In genomic region chr5:76604838-76605237, GRCh38 we compare ENCODE assay signal across 23 cellular contexts. TPM values are rescaled to one million over a fixed set of nuclear protein-coding genes. Genes with fewer than 3 reads are reported as not detected.
DNase-seq lines count a peak whose midpoint lies in the region; ATAC-seq, FAIRE-seq and TF ChIP-seq lines count a peak whose summit lies in the region.
"Had no signal": no experiment of that assay in that cellular context is flagged by ENCODE, and none has a peak within 500 bp of the region (broad histone marks: within the 10 kb centered on the region; RNA-seq: fewer than 3 reads in every experiment).

No MANE protein-coding gene starts in this region.

- no peaks in the 10 kb centered on the region for H3K9me3 ChIP-seq in A549
- H3K9me3 ChIP-seq in IMR-90 (ENCODE audit: control insufficient read depth, insufficient read depth, low read length): no peaks in the 10 kb centered on the region
- no peaks in the 10 kb centered on the region for H3K9me3 ChIP-seq in adrenal gland (replicated peaks in 1 of 3)
- H3K9me3 ChIP-seq: MG63, SJSA1, upper lobe of left lung had no signal

- ATAC-seq in A549 (peak in 1 of 2 experiments; percentile 34; a peak in 1 of 6 replicates), IMR-90 (ENCODE audit: low read depth) (peak; percentile 60), left colon (peak; percentile 89), GM23338 (no peak), GM21423 (IDR thresholded peaks at IDR 0.05; ENCODE audit: unreplicated experiment) (no peak)

- intact Hi-C loops in IMR-90 (cut with micrococcal nuclease) (loop anchor here (5.0 kb wide), 2 partner anchors 257 to 887 kb away; partner anchors contain the start of gene WDR41), left colon (cut with DNase I, micrococcal nuclease) (loop anchor here in 1 of 2 donors (10.0 kb wide), 1 partner anchor 170 kb away; no protein-coding TSS in a partner anchor), adrenal gland (cut with DNase I) (loop anchor here in 1 of 2 donors (5.0 kb wide), 2 partner anchors 37 to 167 kb away; no protein-coding TSS in a partner anchor)

- no TSS peak for BruUV-seq in IMR-90 (replicated peaks; lab: Mats Ljungman, UMichigan)

- no peak overlapping the region for H3K14ac ChIP-seq in IMR-90 (replicated peaks; ENCODE audit: low read depth, low read length)

- peaks cover 11% of the 10 kb centered on the region for H3K4me1 ChIP-seq in A549
- H3K4me1 ChIP-seq in IMR-90 (ENCODE audit: control insufficient read depth, insufficient read depth, low read length): peaks cover 11% of the 10 kb centered on the region
- H3K4me1 ChIP-seq in GM23338 (ENCODE audit: insufficient read depth): peaks cover 12% of the 10 kb centered on the region
- no peaks in the 10 kb centered on the region for H3K4me1 ChIP-seq in adrenal gland (replicated peaks in 1 of 2)

- dilution Hi-C loops in IMR-90 (cut with HindIII; ENCODE audit: low sequenced_read_pairs, unreplicated experiment): no loop called here

- H3K79me2 ChIP-seq in GM23338 (replicated peaks; ENCODE audit: insufficient read depth): no peaks in the 10 kb centered on the region

- H3K36me3 Mint-ChIP-seq in GM23338 (ENCODE audit: low read depth) (peaks cover 15% of the 10 kb centered on the region), HFFc6 (ENCODE audit: low read depth) (no peaks in the 10 kb centered on the region)

- H3K9me1 ChIP-seq in IMR-90 (ENCODE audit: insufficient read depth, low read length): no peaks in the 10 kb centered on the region

- H3K9me2 ChIP-seq in GM23338 (ENCODE audit: insufficient read depth): no peaks in the 10 kb centered on the region

- TF ChIP-seq EP300 in A549 (IDR thresholded peaks at IDR 0.05): no peak

- TF ChIP-seq POLR2A in A549 (IDR thresholded peaks at IDR 0.05; ENCODE audit: low read length) (no peak), IMR-90 (IDR thresholded peaks at IDR 0.05; ENCODE audit: low read depth, low read length) (no peak), adrenal gland (IDR thresholded peaks at IDR 0.05) (no peak)

- no peak overlapping the region for H3K9ac ChIP-seq in IMR-90 (ENCODE audit: low read depth, low read length)
- H3K9ac ChIP-seq: neural progenitor cell had no signal

- H3K4ac ChIP-seq in IMR-90 (ENCODE audit: low read depth, low read length): peak overlapping the region; percentile 60; the same call in 1 of the 2 replicates

- H3K4me2 ChIP-seq in A549: peak overlapping the region; percentile 37
- 0 out of 2 replicates have a peak overlapping the region, but pooled peaks have one; percentile 26 for H3K4me2 ChIP-seq in IMR-90 (ENCODE audit: low read depth, low read length)
- no peak overlapping the region for H3K4me2 ChIP-seq in GM23338
- H3K4me2 ChIP-seq: neural progenitor cell had no signal

- CTCF ChIA-PET in A549 (lab: Yijun Ruan, JAX) (interaction anchor here (1.5 to 5.2 kb wide), 3 partner anchors 30 to 170 kb away, joined by 6 to 42 read pairs (median 11); no protein-coding TSS in a partner anchor), IMR-90 (lab: Yijun Ruan, JAX) (interaction anchor here (1.3 kb wide), 1 partner anchor 213 kb away, joined by 3 read pairs; no protein-coding TSS in a partner anchor)

- no peak overlapping the region for H3K4me3 ChIP-seq in A549
- H3K4me3 ChIP-seq in IMR-90 (ENCODE audit: insufficient read depth, low read depth, low read length): no peak overlapping the region
- H3K4me3 ChIP-seq in choroid plexus epithelial cell (ENCODE audit: low read depth, low read length): no peak overlapping the region
- H3K4me3 ChIP-seq in GM23338: no peak overlapping the region
- no peak overlapping the region for H3K4me3 ChIP-seq in adrenal gland
- H3K4me3 ChIP-seq: MG63, neural progenitor cell, SJSA1, upper lobe of left lung had no signal

- no peak overlapping the region for H3K23ac ChIP-seq in IMR-90 (ENCODE audit: low read depth, low read length)

- POLR2A ChIA-PET in A549 (lab: Yijun Ruan, JAX): no interaction called here
- POLR2A ChIA-PET in IMR-90 (lab: Charles Lee; ENCODE audit: unreplicated experiment): interaction anchor here (0.6 kb wide), 1 partner anchor 377 kb away, joined by 3 read pairs; no protein-coding TSS in a partner anchor

- peak; percentile 51 for FAIRE-seq in A549 (lab: Jason Lieb, UNC)

- no peak overlapping the region; the same call in 1 of the 2 replicates for H2BK120ac ChIP-seq in IMR-90 (ENCODE audit: low read depth, low read length)

- H3K27me3 ChIP-seq in IMR-90 (ENCODE audit: control insufficient read depth, insufficient read depth, low read length) (no peaks in the 10 kb centered on the region), GM23338 (ENCODE audit: insufficient read depth) (no peaks in the 10 kb centered on the region), adrenal gland (no peaks in the 10 kb centered on the region)
- H3K27me3 ChIP-seq: MG63, neural progenitor cell, SJSA1, upper lobe of left lung had no signal

- H3K9me3 Mint-ChIP-seq in GM23338 (no peaks in the 10 kb centered on the region), HFFc6 (no peaks in the 10 kb centered on the region)
- H3K9me3 Mint-ChIP-seq: CD4-positive, alpha-beta memory T cell; dendritic cell treated with granulocyte-macrophage colony-stimulating factor and Interleukin-4, amounts not matched to agents 40 ng/mL and 50 ng/mL, for 4 days; neural progenitor cell had no signal

- H4K5ac ChIP-seq in IMR-90 (ENCODE audit: low read depth, low read length): no peak overlapping the region

- in situ Hi-C loops in IMR-90 (cut with MboI; ENCODE audit: low sequenced_read_pairs): loop anchor here (5.0 to 10.0 kb wide), 3 partner anchors 110 to 410 kb away; partner anchors contain the start of gene F2R

- H4K8ac ChIP-seq in IMR-90 (ENCODE audit: low read depth in 2 of 2, low read length in 2 of 2): no peak overlapping the region

- H3K36me3 ChIP-seq in IMR-90 (ENCODE audit: control insufficient read depth, insufficient read depth, low read length) (no peaks in the 10 kb centered on the region), GM23338 (ENCODE audit: insufficient read depth) (no peaks in the 10 kb centered on the region), adrenal gland (replicated peaks in 1 of 2) (no peaks in the 10 kb centered on the region)
- H3K36me3 ChIP-seq: MG63, neural progenitor cell, SJSA1, upper lobe of left lung had no signal

- H3K4me1 Mint-ChIP-seq in GM23338: peaks cover 11% of the 10 kb centered on the region
- peaks cover 69% of the 10 kb centered on the region for H3K4me1 Mint-ChIP-seq in HFFc6 (ENCODE audit: low read depth)

- H3K27ac ChIP-seq in A549 (peak overlapping the region in 1 of 2 experiments; percentile 43; a peak in 2 of 6 replicates), IMR-90 (ENCODE audit: insufficient read depth, low read length) (no peak overlapping the region), GM23338 (ENCODE audit: low read depth) (no peak overlapping the region), adrenal gland (no peak overlapping the region)
- H3K27ac ChIP-seq: neural progenitor cell, SJSA1, upper lobe of left lung had no signal

- no peak for TF ChIP-seq RAD21 in A549 (conservative IDR thresholded peaks at IDR 0.05 in 1 of 2, IDR thresholded peaks at IDR 0.05 in 1 of 2)
- TF ChIP-seq RAD21 in IMR-90 (IDR thresholded peaks at IDR 0.05; ENCODE audit: low read length): no peak

- TF ChIP-seq CTCF in A549 (IDR thresholded peaks at IDR 0.05) (no peak), IMR-90 (conservative IDR thresholded peaks at IDR 0.05; ENCODE audit: low read depth, low read length) (no peak), choroid plexus epithelial cell (conservative IDR thresholded peaks at IDR 0.05; ENCODE audit: low read depth, low read length) (no peak), GM23338 (conservative IDR thresholded peaks at IDR 0.05; ENCODE audit: low read depth in 2 of 2) (no peak), HFFc6 (IDR thresholded peaks at IDR 0.05) (no peak), adrenal gland (IDR thresholded peaks at IDR 0.05) (no peak)

- 0 out of 2 replicates have a peak overlapping the region, but pooled peaks have one; percentile 72 for H2BK20ac ChIP-seq in IMR-90 (ENCODE audit: low read depth, low read length)

- H2BK15ac ChIP-seq in IMR-90 (ENCODE audit: low read depth, low read length): 0 out of 3 replicates have a peak overlapping the region, but pooled peaks have one; percentile 18

- no peaks in the 10 kb centered on the region for H3F3A ChIP-seq in GM23338 (replicated peaks; ENCODE audit: low read depth)

- H4K20me1 ChIP-seq in IMR-90 (ENCODE audit: insufficient read depth, low read length): no peaks in the 10 kb centered on the region
- H4K20me1 ChIP-seq in GM23338 (replicated peaks; ENCODE audit: insufficient read depth): no peaks in the 10 kb centered on the region; the same call in 1 of the 2 replicates

- H2AFZ ChIP-seq in IMR-90 (replicated peaks; ENCODE audit: low read length, poor library complexity): no peak overlapping the region
- H2AFZ ChIP-seq in GM23338: no peak overlapping the region
- H2AFZ ChIP-seq: neural progenitor cell had no signal

- H3K27me3 Mint-ChIP-seq in GM23338 (ENCODE audit: insufficient read depth, low read depth, poor library complexity): peaks cover 1% of the 10 kb centered on the region
- H3K27me3 Mint-ChIP-seq in HFFc6 (ENCODE audit: insufficient read depth): no peaks in the 10 kb centered on the region
- H3K27me3 Mint-ChIP-seq: CD4-positive, alpha-beta memory T cell; dendritic cell treated with granulocyte-macrophage colony-stimulating factor and Interleukin-4, amounts not matched to agents 40 ng/mL and 50 ng/mL, for 4 days had no signal

- no peak for DNase-seq in A549 (ENCODE audit: low read depth in 1 of 2, low spot score in 1 of 2)
- peak; percentile 64 for DNase-seq in IMR-90
- peak; percentile 78 for DNase-seq in choroid plexus epithelial cell (ENCODE audit: low read depth)
- no peak for DNase-seq in left colon
- DNase-seq in GM23338 (ENCODE audit: low spot score): no peak
- no peak for DNase-seq in HFFc6
- no peak for DNase-seq in adrenal gland
- DNase-seq: ACHN; activated CD4-positive, alpha-beta T cell treated with anti-CD3 and anti-CD28 coated beads for 48 hours; activated CD8-positive, alpha-beta memory T cell treated with anti-CD3 and anti-CD28 coated beads, Interleukin-2, amount 50 U/mL, for 4 hours; activated gamma-delta T cell treated with Interleukin-2 at 50 U/mL for 16 hours; CD4-positive, alpha-beta memory T cell; DND-41; MG63; NCI-H1694 treated with DMSO at 0.1 percent for 48 hours; NCI-H510A; OCI-M1; stimulated activated naive CD4-positive, alpha-beta T cell; upper lobe of left lung had no signal

- H3K27ac Mint-ChIP-seq in GM23338 (no peak overlapping the region), HFFc6 (no peak overlapping the region)
- H3K27ac Mint-ChIP-seq: dendritic cell treated with granulocyte-macrophage colony-stimulating factor and Interleukin-4, amounts not matched to agents 40 ng/mL and 50 ng/mL, for 4 days; neural progenitor cell had no signal

- H3K4me3 Mint-ChIP-seq in GM23338: no peak overlapping the region
- H3K4me3 Mint-ChIP-seq in HFFc6: no peak overlapping the region
- H3K4me3 Mint-ChIP-seq: CD4-positive, alpha-beta memory T cell; dendritic cell treated with granulocyte-macrophage colony-stimulating factor and Interleukin-4, amounts not matched to agents 40 ng/mL and 50 ng/mL, for 4 days; neural progenitor cell had no signal

- no peak overlapping the region for H2AK5ac ChIP-seq in IMR-90 (ENCODE audit: low read depth, low read length)

- H3K18ac ChIP-seq in IMR-90 (ENCODE audit: low read depth, low read length): peak overlapping the region; percentile 28; the same call in 1 of the 2 replicates

- H3K56ac ChIP-seq in IMR-90 (ENCODE audit: extremely low read depth, insufficient read depth, low read length): no peak overlapping the region

- 16% methylated on average over 2 of the region's 2 CpGs for WGBS in A549 (ENCODE audit: missing lambda C conversion rate)
- WGBS in IMR-90 (ENCODE audit: extremely low coverage in 2 of 2, insufficient read length in 1 of 2), 2 experiments: no CpG with 5 or more reads among the region's 2 CpGs
- 62 to 94% (median 87%) methylated on average over 2 of the region's 2 CpGs for WGBS in adrenal gland, 4 donors

- H2AK9ac ChIP-seq in IMR-90 (replicated peaks; ENCODE audit: low read depth, low read length, poor library complexity): no peak overlapping the region

- no peak overlapping the region for H2BK5ac ChIP-seq in IMR-90 (ENCODE audit: low read depth, low read length, poor library complexity, severe bottlenecking)

- no peak overlapping the region for H4K91ac ChIP-seq in IMR-90 (ENCODE audit: insufficient read depth, low read depth, low read length)

- H3K79me1 ChIP-seq in IMR-90 (ENCODE audit: low read depth in 1 of 2, low read length in 2 of 2): no peaks in the 10 kb centered on the region

RNA-seq across cellular contexts. Expression of gene F2RL2, which starts 18.4 kb away (rescaled TPM):
- 44.7 and 54.0 TPM in 2 replicates for polyA plus RNA-seq in A549 (2011; rRNA removed)
- 13.7 and 22.4 TPM in 2 replicates for polyA plus RNA-seq in A549 (2012; cell fraction: cytosol; rRNA removed)
- 7.6 and 10.0 TPM in 2 replicates for polyA plus RNA-seq in A549 (2012; cell fraction: nucleus; rRNA removed)
- 5.6 to 6.3 TPM (median 6.2 TPM) in 3 replicates for polyA plus RNA-seq in A549 (2017; fragmentation: RNase III; extraction: RNeasy Plus Mini Kit Qiagen cat#74134 plus additional on column Dnase treatment)
- polyA minus RNA-seq in A549 (2011; rRNA and poly(A)+ RNA removed): 48.6 and 55.3 TPM in 2 replicates
- total RNA-seq in IMR-90 (2012; rRNA removed): 18.1 and 21.7 TPM in 2 replicates
- 30.9 and 32.8 TPM in 2 replicates for polyA plus RNA-seq in IMR-90 (2012; rRNA removed)
- polyA plus RNA-seq in IMR-90 (2012; cell fraction: cytosol; rRNA removed): 15.5 and 22.9 TPM in 2 replicates
- polyA plus RNA-seq in IMR-90 (2012; cell fraction: nucleus; rRNA removed; ENCODE audit: low replicate concordance): 5.8 and 23.9 TPM in 2 replicates
- under 1 TPM; 0.31 to 0.84 TPM for total RNA-seq in left colon
- 0.42 TPM in 1 of 2 replicates, not detected in the other for total RNA-seq in GM23338 (2014; rRNA removed; shearing (Covaris generic))
- polyA plus RNA-seq in GM23338 (2016; fragmentation: Nextera tagmentation; extraction: Ambion mirVana): 0.37 and 0.70 TPM in 2 replicates
- 10 to 100 TPM; 40.8 to 87.2 (median 54.3) TPM for total RNA-seq in HFFc6 (2021; fragmentation: NEBNext Ultra II Directional; extraction: Animal tissue kit (Norgen Biotek cat#: 25700))
- total RNA-seq in adrenal gland: 1 to 10 TPM in 1 of 8 donors, under 1 TPM in 5, not detected in 2; 0.08 to 1.5 (median 0.47) TPM
- under 1 TPM; 0.16 to 0.46 (median 0.27) TPM for polyA plus RNA-seq in adrenal gland
- total RNA-seq: CD4-positive, alpha-beta memory T cell had no signal

Comparison
In these comparisons a context has a peak if more than half of its experiments do, and no peak if none do; other contexts are left out.
1. ATAC-seq: peak in IMR-90 (single experiment) and left colon (single experiment); none in GM23338 (single experiment) and GM21423 (single experiment).
2. DNase-seq: peak in IMR-90 (single experiment) and choroid plexus epithelial cell (single experiment); none in A549 (0 of 2), left colon (0 of 2), GM23338 (single experiment), HFFc6 (single experiment) and adrenal gland (0 of 7).